ENCODE assay signal across 1 cellular context in genomic region chr6:33787336-33787953, GRCh38.
TF ChIP-seq lines count a peak whose summit lies in the region.

No MANE protein-coding gene starts in this region.

TF ChIP-seq in IMR-90, 13 proteins besides CTCF, POLR2A, EP300 and RAD21:
- TF ChIP-seq ELK1 (IDR thresholded peaks at IDR 0.05; ENCODE audit: borderline replicate concordance, low read depth, low read length) (no peak), MAZ (IDR thresholded peaks at IDR 0.05; ENCODE audit: borderline replicate concordance, low read depth, low read length) (no peak), USF2 (IDR thresholded peaks at IDR 0.05; ENCODE audit: low read depth, low read length) (no peak), FOS (IDR thresholded peaks at IDR 0.05; ENCODE audit: low read depth, low read length) (0 out of 2 replicates have a peak, but pooled peaks have one; percentile 1), MAFK (IDR thresholded peaks at IDR 0.05; ENCODE audit: low read depth, low read length) (no peak)
